ENCODE assay signal across 8 cellular contexts in genomic region chr7:12674861-12675260, GRCh38. TPM values are rescaled to one million over a fixed set of nuclear protein-coding genes. Genes with fewer than 3 reads are reported as not detected.
A peak's percentile ranks its signal among the peaks of the same experiment; 100 is the strongest.
DNase-seq lines count a peak whose midpoint lies in the region; ATAC-seq and TF ChIP-seq lines count a peak whose summit lies in the region.

No MANE protein-coding gene starts in this region.

- TF ChIP-seq CTCF in Panc1 (IDR thresholded peaks at IDR 0.05) = peak; percentile 61
- peak; percentile 58 for TF ChIP-seq CTCF in neural progenitor cell (IDR thresholded peaks at IDR 0.05)

- H3K4me1 Mint-ChIP-seq in activated CD8-positive, alpha-beta memory T cell treated with anti-CD3 and anti-CD28 coated beads, Interleukin-2, amount 10 ng/mL, durations not matched to agents 7 days and 5 days = peaks cover 6% of the 10 kb centered on the region
- H3K4me1 Mint-ChIP-seq in neural progenitor cell = no peaks in the 10 kb centered on the region

- H4K20me1 ChIP-seq in neural progenitor cell (ENCODE audit: low read depth) = no peaks in the 10 kb centered on the region

- H3K27me3 ChIP-seq in Panc1 (ENCODE audit: control insufficient read depth, insufficient read depth, low read length) (no peaks in the 10 kb centered on the region), neural progenitor cell (no peaks in the 10 kb centered on the region)

- peak overlapping the region; percentile 12 for H2AFZ ChIP-seq in neural progenitor cell (replicated peaks)

- no peaks in the 10 kb centered on the region for H3K27me3 Mint-ChIP-seq in activated CD8-positive, alpha-beta memory T cell treated with anti-CD3 and anti-CD28 coated beads, Interleukin-2, amount 10 ng/mL, durations not matched to agents 7 days and 5 days
- peaks cover 2% of the 10 kb centered on the region for H3K27me3 Mint-ChIP-seq in neural progenitor cell (ENCODE audit: insufficient read depth, low read depth)

- CTCF ChIA-PET in activated CD8-positive, alpha-beta memory T cell treated with anti-CD3 and anti-CD28 coated beads, Interleukin-2, amount 10 ng/mL, durations not matched to agents 7 days and 5 days (lab: Charles Lee) = interaction anchor here (1.2 to 3.0 kb wide), 3 partner anchors 12 to 588 kb away, joined by 3 to 13 read pairs (median 4); partner anchors contain the start of gene ARL4A
- CTCF ChIA-PET in Panc1 (lab: Charles Lee) = no interaction called here

- POLR2A ChIA-PET in Panc1 (lab: Charles Lee) = no interaction called here

- BruUV-seq in Panc1 (replicated peaks; lab: Mats Ljungman, UMichigan) = no TSS peak

- in situ Hi-C loops in Panc1 (cut with HindIII; ENCODE audit: low pct_unique_long_range_greater_than_20kb, low sequenced_read_pairs) = no loop called here

- H3K36me3 ChIP-seq in Panc1 (ENCODE audit: control insufficient read depth, insufficient read depth, low read length) = no peaks in the 10 kb centered on the region
- H3K36me3 ChIP-seq in neural progenitor cell = no peaks in the 10 kb centered on the region

- no peak overlapping the region for H3K4me2 ChIP-seq in neural progenitor cell

- H3F3A ChIP-seq in neural progenitor cell (ENCODE audit: low read depth) = no peaks in the 10 kb centered on the region

- H3K36me3 Mint-ChIP-seq in activated CD8-positive, alpha-beta memory T cell treated with anti-CD3 and anti-CD28 coated beads, Interleukin-2, amount 10 ng/mL, durations not matched to agents 7 days and 5 days = no peaks in the 10 kb centered on the region
- H3K36me3 Mint-ChIP-seq in neural progenitor cell = peaks cover 2% of the 10 kb centered on the region

- H3K4me3 Mint-ChIP-seq in activated CD8-positive, alpha-beta memory T cell treated with anti-CD3 and anti-CD28 coated beads, Interleukin-2, amount 10 ng/mL, durations not matched to agents 7 days and 5 days = no peak overlapping the region
- no peak overlapping the region for H3K4me3 Mint-ChIP-seq in neural progenitor cell

- H3K27ac ChIP-seq in Panc1 (ENCODE audit: low read length) (no peak overlapping the region), neural progenitor cell (no peak overlapping the region)

- H3K9ac ChIP-seq in neural progenitor cell = no peak overlapping the region

- DNase-seq in activated CD8-positive, alpha-beta memory T cell treated with anti-CD3 and anti-CD28 coated beads, Interleukin-2, amount 10 ng/mL, durations not matched to agents 7 days and 5 days = peak; percentile 53
- DNase-seq in activated CD8-positive, alpha-beta memory T cell treated with anti-CD3 and anti-CD28 coated beads, Interleukin-2, amount 50 U/mL, for 48 hours = no peak
- DNase-seq in Panc1 (ENCODE audit: low read depth, low spot score) = no peak
- peak; percentile 68 for DNase-seq in dermis blood vessel endothelial cell
- peak; percentile 41 for DNase-seq in neural progenitor cell (ENCODE audit: low spot score)
- no peak for DNase-seq in HPDE6-E6E7 (ENCODE audit: extremely low spot score)

- no peak overlapping the region for H3K27ac Mint-ChIP-seq in activated CD8-positive, alpha-beta memory T cell treated with anti-CD3 and anti-CD28 coated beads, Interleukin-2, amount 10 ng/mL, durations not matched to agents 7 days and 5 days
- H3K27ac Mint-ChIP-seq in neural progenitor cell = no peak overlapping the region

- H3K9me3 ChIP-seq in Panc1 (ENCODE audit: control insufficient read depth, insufficient read depth, low read depth, low read length) = no peaks in the 10 kb centered on the region
- no peaks in the 10 kb centered on the region for H3K9me3 ChIP-seq in neural progenitor cell (ENCODE audit: low read depth)

- H3K4me1 ChIP-seq in Panc1 (ENCODE audit: control insufficient read depth, insufficient read depth, low read length) (no peaks in the 10 kb centered on the region), neural progenitor cell (no peaks in the 10 kb centered on the region)

- intact Hi-C loops in Panc1 (cut with micrococcal nuclease; ENCODE audit: unreplicated experiment) = no loop called here

- peak; percentile 76 for ATAC-seq in activated CD8-positive, alpha-beta memory T cell treated with anti-CD3 and anti-CD28 coated beads, Interleukin-2, amount 10 ng/mL, durations not matched to agents 7 days and 5 days
- ATAC-seq in HG02759 (IDR thresholded peaks at IDR 0.05; ENCODE audit: unreplicated experiment) (peak; percentile 75), Panc1 (0 out of 2 replicates have a peak, but pooled peaks have one; percentile 42), HG03095 (IDR thresholded peaks at IDR 0.05; ENCODE audit: unreplicated experiment) (no peak)

- no peaks in the 10 kb centered on the region for H3K79me2 ChIP-seq in neural progenitor cell (ENCODE audit: low read depth)

- no peaks in the 10 kb centered on the region for H3K9me3 Mint-ChIP-seq in activated CD8-positive, alpha-beta memory T cell treated with anti-CD3 and anti-CD28 coated beads, Interleukin-2, amount 10 ng/mL, durations not matched to agents 7 days and 5 days (ENCODE audit: low read depth)
- peaks cover 17% of the 10 kb centered on the region for H3K9me3 Mint-ChIP-seq in neural progenitor cell

- H3K4me3 ChIP-seq in Panc1 (ENCODE audit: low read depth in 2 of 2, low read length in 2 of 2) = no peak overlapping the region
- H3K4me3 ChIP-seq in neural progenitor cell = no peak overlapping the region

RNA-seq across cellular contexts. Expression of gene ARL4A, which starts 12.6 kb away (rescaled TPM):
- total RNA-seq in activated CD8-positive, alpha-beta memory T cell treated with anti-CD3 and anti-CD28 coated beads, Interleukin-2, amount 10 ng/mL, durations not matched to agents 7 days and 5 days = 10 to 100 TPM; 14.5 to 16.0 TPM
- total RNA-seq in Panc1 (2021; ENCODE audit: unreplicated experiment) (37.4 TPM), dermis blood vessel endothelial cell (291 and 334 TPM in 2 replicates), neural progenitor cell (ENCODE audit: low replicate concordance) (36.4 and 43.5 TPM in 2 replicates)
- polyA plus RNA-seq in Panc1 (2012; ENCODE audit: insufficient read length) = 11.9 TPM

Comparison
In these comparisons a context has a peak if more than half of its experiments do, and no peak if none do; other contexts are left out.
1. DNase-seq: peak in activated CD8-positive, alpha-beta memory T cell treated with anti-CD3 and anti-CD28 coated beads, Interleukin-2, amount 10 ng/mL, durations not matched to agents 7 days and 5 days (single experiment), dermis blood vessel endothelial cell (single experiment) and neural progenitor cell (single experiment); none in activated CD8-positive, alpha-beta memory T cell treated with anti-CD3 and anti-CD28 coated beads, Interleukin-2, amount 50 U/mL, for 48 hours (single experiment), Panc1 (single experiment) and HPDE6-E6E7 (single experiment).